In the genomic region with DNA sequence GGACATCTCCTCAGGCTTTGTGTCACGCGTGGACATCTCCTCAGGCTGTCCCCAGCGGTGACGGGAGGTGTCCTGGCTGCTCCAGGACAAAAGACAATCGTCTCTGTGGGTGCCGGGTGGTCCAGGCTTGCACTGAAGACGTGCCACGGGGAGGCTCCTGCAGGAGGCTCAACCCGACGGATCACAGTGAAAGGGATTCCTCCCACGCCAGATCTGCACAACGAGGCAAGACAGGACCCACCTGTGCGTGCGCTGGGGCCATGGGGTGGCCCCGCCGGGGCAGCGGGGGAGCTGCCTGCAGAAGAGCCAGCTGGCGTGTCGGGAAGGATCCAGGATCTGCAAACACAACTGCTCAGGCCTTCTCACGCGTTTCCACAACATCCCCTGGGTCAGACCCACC, we compare ENCODE assay signal across 31 cellular contexts. TPM values are rescaled to one million over a fixed set of nuclear protein-coding genes. Genes with fewer than 3 reads are reported as not detected.
"Had no signal": no experiment of that assay in that cellular context is flagged by ENCODE, and none has a peak within 500 bp of the region (broad histone marks: within the 10 kb centered on the region; RNA-seq: fewer than 3 reads in every experiment).

No MANE protein-coding gene starts in this region.

- ATAC-seq: activated CD4-positive, alpha-beta T cell treated with anti-CD3 and anti-CD28 coated beads for 36 hours; activated CD8-positive, alpha-beta memory T cell treated with anti-CD3 and anti-CD28 coated beads, Interleukin-2, amount 10 ng/mL, durations not matched to agents 7 days and 5 days; activated CD8-positive, alpha-beta T cell treated with anti-CD3 and anti-CD28 coated beads, Interleukin-2, amount 10 ng/mL, durations not matched to agents 7 days and 5 days; activated naive CD8-positive, alpha-beta T cell treated with anti-CD3 and anti-CD28 coated beads, Interleukin-2, amount 50 U/mL, for 24 hours; body of pancreas; esophagus mucosa had no signal

- DNase-seq: activated CD4-positive, alpha-beta memory T cell treated with anti-CD3 and anti-CD28 coated beads for 36 hours; activated CD4-positive, alpha-beta T cell treated with anti-CD3 and anti-CD28 coated beads for 36 hours; activated CD4-positive, alpha-beta T cell treated with anti-CD3 and anti-CD28 coated beads, Interleukin-2, amount 10 ng/mL, durations not matched to agents 24 days and 14 days; activated CD4-positive, CD25-positive, alpha-beta regulatory T cell; activated CD4-positive, CD25-positive, alpha-beta regulatory T cell treated with anti-CD3 and anti-CD28 coated beads, Interleukin-2, amount 50 U/mL, for 72 hours; activated CD8-positive, alpha-beta memory T cell treated with anti-CD3 and anti-CD28 coated beads, Interleukin-2, amount 10 ng/mL, durations not matched to agents 7 days and 5 days; activated CD8-positive, alpha-beta memory T cell treated with anti-CD3 and anti-CD28 coated beads, Interleukin-2, amount 50 U/mL, for 4 hours; activated CD8-positive, alpha-beta T cell treated with anti-CD3 and anti-CD28 coated beads, Interleukin-2, amount 10 ng/mL, durations not matched to agents 7 days and 5 days; activated effector memory CD4-positive, alpha-beta T cell treated with anti-CD3 and anti-CD28 coated beads, Interleukin-2, amount 50 U/mL, for 16 hours; activated naive CD4-positive, alpha-beta T cell treated with anti-CD3 and anti-CD28 coated beads for 36 hours; activated naive CD8-positive, alpha-beta T cell treated with anti-CD3 and anti-CD28 coated beads for 36 hours; activated naive CD8-positive, alpha-beta T cell treated with anti-CD3 and anti-CD28 coated beads, Interleukin-2, amount 50 U/mL, for 24 hours; activated T-cell treated with anti-CD3 and anti-CD28 coated beads, Interleukin-2, amount 50 U/mL, for 1 hour; activated T-cell treated with anti-CD3 and anti-CD28 coated beads, Interleukin-2, amount 50 U/mL, for 48 hours; adrenal gland; amygdala; body of pancreas; central memory CD4-positive, alpha-beta T cell; cerebellar nuclear complex; dorsolateral prefrontal cortex; effector memory CD4-positive, alpha-beta T cell; endodermal cell; foreskin fibroblast; glutamatergic neuron; T-helper 2 cell had no signal

- H3K9me3 ChIP-seq: adrenal gland, body of pancreas had no signal

- H3K27ac ChIP-seq: adrenal gland, body of pancreas, coronary artery had no signal

- H3K4me1 ChIP-seq: adrenal gland, body of pancreas had no signal

- H3K4me3 ChIP-seq: adrenal gland, body of pancreas, coronary artery, dorsolateral prefrontal cortex had no signal

- H3K36me3 ChIP-seq: adrenal gland had no signal

- FAIRE-seq: frontal cortex had no signal

- H3K27me3 ChIP-seq: adrenal gland, body of pancreas, dorsolateral prefrontal cortex had no signal

RNA-seq across cellular contexts. Expression of a gene that starts 18.8 kb away (rescaled TPM):
- total RNA-seq: activated CD4-positive, alpha-beta T cell treated with anti-CD3 and anti-CD28 coated beads for 36 hours; activated CD4-positive, alpha-beta T cell treated with anti-CD3 and anti-CD28 coated beads, Interleukin-2, amount 10 ng/mL, durations not matched to agents 24 days and 14 days; activated CD8-positive, alpha-beta memory T cell treated with anti-CD3 and anti-CD28 coated beads, Interleukin-2, amount 10 ng/mL, durations not matched to agents 7 days and 5 days; activated CD8-positive, alpha-beta T cell treated with anti-CD3 and anti-CD28 coated beads, Interleukin-2, amount 10 ng/mL, durations not matched to agents 7 days and 5 days; activated T-helper 1 cell treated with anti-CD3 and anti-CD28 coated beads, Interleukin-12 subunit alpha, Interleukin-12 subunit beta, Interleukin-2, Interleukin-4 antibody, amounts not matched to agents 30 ng/mL and 10 ng/mL and 1 ng/mL, durations not matched to agents 14 hours and 24 hours and 36 hours; activated T-helper 2 cell treated with anti-CD3 and anti-CD28 coated beads, Interferon-gamma antibody, Interleukin-2, Interleukin-4, amounts not matched to agents 10 μg/mL and 5 μg/mL and 100 μg/mL, durations not matched to agents 14 hours and 24 hours and 36 hours; frontal cortex; T-helper 1 cell treated with Interleukin-12 subunit alpha and Interleukin-12 subunit beta and Interleukin-4 antibody, amounts not matched to agents 30 ng/mL and 1 ng/mL, for 36 hours had no signal
